1 cellular context compared by ENCODE assay signal in genomic region chr9:106883626-106884190, GRCh38.
TF ChIP-seq lines count a peak whose summit lies in the region.

No MANE protein-coding gene starts in this region.

TF ChIP-seq in GM23338, 12 proteins besides CTCF, POLR2A, EP300 and RAD21 (continued from another document):
- TF ChIP-seq, protein P1, sequence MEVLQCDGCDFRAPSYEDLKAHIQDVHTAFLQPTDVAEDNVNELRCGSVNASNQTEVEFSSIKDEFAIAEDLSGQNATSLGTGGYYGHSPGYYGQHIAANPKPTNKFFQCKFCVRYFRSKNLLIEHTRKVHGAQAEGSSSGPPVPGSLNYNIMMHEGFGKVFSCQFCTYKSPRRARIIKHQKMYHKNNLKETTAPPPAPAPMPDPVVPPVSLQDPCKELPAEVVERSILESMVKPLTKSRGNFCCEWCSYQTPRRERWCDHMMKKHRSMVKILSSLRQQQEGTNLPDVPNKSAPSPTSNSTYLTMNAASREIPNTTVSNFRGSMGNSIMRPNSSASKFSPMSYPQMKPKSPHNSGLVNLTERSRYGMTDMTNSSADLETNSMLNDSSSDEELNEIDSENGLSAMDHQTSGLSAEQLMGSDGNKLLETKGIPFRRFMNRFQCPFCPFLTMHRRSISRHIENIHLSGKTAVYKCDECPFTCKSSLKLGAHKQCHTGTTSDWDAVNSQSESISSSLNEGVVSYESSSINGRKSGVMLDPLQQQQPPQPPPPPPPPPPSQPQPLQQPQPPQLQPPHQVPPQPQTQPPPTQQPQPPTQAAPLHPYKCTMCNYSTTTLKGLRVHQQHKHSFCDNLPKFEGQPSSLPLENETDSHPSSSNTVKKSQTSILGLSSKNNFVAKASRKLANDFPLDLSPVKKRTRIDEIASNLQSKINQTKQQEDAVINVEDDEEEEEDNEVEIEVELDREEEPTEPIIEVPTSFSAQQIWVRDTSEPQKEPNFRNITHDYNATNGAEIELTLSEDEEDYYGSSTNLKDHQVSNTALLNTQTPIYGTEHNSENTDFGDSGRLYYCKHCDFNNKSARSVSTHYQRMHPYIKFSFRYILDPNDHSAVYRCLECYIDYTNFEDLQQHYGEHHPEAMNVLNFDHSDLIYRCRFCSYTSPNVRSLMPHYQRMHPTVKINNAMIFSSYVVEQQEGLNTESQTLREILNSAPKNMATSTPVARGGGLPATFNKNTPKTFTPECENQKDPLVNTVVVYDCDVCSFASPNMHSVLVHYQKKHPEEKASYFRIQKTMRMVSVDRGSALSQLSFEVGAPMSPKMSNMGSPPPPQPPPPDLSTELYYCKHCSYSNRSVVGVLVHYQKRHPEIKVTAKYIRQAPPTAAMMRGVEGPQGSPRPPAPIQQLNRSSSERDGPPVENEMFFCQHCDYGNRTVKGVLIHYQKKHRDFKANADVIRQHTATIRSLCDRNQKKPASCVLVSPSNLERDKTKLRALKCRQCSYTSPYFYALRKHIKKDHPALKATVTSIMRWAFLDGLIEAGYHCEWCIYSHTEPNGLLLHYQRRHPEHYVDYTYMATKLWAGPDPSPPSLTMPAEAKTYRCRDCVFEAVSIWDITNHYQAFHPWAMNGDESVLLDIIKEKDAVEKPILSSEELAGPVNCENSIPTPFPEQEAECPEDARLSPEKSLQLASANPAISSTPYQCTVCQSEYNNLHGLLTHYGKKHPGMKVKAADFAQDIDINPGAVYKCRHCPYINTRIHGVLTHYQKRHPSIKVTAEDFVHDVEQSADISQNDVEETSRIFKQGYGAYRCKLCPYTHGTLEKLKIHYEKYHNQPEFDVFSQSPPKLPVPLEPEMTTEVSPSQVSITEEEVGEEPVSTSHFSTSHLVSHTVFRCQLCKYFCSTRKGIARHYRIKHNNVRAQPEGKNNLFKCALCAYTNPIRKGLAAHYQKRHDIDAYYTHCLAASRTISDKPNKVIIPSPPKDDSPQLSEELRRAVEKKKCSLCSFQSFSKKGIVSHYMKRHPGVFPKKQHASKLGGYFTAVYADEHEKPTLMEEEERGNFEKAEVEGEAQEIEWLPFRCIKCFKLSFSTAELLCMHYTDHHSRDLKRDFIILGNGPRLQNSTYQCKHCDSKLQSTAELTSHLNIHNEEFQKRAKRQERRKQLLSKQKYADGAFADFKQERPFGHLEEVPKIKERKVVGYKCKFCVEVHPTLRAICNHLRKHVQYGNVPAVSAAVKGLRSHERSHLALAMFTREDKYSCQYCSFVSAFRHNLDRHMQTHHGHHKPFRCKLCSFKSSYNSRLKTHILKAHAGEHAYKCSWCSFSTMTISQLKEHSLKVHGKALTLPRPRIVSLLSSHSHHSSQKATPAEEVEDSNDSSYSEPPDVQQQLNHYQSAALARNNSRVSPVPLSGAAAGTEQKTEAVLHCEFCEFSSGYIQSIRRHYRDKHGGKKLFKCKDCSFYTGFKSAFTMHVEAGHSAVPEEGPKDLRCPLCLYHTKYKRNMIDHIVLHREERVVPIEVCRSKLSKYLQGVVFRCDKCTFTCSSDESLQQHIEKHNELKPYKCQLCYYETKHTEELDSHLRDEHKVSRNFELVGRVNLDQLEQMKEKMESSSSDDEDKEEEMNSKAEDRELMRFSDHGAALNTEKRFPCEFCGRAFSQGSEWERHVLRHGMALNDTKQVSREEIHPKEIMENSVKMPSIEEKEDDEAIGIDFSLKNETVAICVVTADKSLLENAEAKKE (CRISPR knock-in tag; IDR thresholded peaks at IDR 0.05) = no peak
- TF ChIP-seq, protein P2, sequence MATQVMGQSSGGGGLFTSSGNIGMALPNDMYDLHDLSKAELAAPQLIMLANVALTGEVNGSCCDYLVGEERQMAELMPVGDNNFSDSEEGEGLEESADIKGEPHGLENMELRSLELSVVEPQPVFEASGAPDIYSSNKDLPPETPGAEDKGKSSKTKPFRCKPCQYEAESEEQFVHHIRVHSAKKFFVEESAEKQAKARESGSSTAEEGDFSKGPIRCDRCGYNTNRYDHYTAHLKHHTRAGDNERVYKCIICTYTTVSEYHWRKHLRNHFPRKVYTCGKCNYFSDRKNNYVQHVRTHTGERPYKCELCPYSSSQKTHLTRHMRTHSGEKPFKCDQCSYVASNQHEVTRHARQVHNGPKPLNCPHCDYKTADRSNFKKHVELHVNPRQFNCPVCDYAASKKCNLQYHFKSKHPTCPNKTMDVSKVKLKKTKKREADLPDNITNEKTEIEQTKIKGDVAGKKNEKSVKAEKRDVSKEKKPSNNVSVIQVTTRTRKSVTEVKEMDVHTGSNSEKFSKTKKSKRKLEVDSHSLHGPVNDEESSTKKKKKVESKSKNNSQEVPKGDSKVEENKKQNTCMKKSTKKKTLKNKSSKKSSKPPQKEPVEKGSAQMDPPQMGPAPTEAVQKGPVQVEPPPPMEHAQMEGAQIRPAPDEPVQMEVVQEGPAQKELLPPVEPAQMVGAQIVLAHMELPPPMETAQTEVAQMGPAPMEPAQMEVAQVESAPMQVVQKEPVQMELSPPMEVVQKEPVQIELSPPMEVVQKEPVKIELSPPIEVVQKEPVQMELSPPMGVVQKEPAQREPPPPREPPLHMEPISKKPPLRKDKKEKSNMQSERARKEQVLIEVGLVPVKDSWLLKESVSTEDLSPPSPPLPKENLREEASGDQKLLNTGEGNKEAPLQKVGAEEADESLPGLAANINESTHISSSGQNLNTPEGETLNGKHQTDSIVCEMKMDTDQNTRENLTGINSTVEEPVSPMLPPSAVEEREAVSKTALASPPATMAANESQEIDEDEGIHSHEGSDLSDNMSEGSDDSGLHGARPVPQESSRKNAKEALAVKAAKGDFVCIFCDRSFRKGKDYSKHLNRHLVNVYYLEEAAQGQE (IDR thresholded peaks at IDR 0.05; ENCODE audit: unreplicated experiment) = no peak
- TF ChIP-seq EZH2 (IDR thresholded peaks at IDR 0.05; ENCODE audit: low read depth, unreplicated experiment) = no peak
- TF ChIP-seq NANOG (IDR thresholded peaks at IDR 0.05; ENCODE audit: borderline replicate concordance) = no peak
- TF ChIP-seq POLR2AphosphoS5 (IDR thresholded peaks at IDR 0.05; ENCODE audit: low read depth) = no peak
- no peak for TF ChIP-seq CREB1 (CRISPR knock-in tag; IDR thresholded peaks at IDR 0.05; ENCODE audit: low read depth)
- no peak for TF ChIP-seq ETS1 (IDR thresholded peaks at IDR 0.05)
